9 cellular contexts compared by ENCODE assay signal in the genomic region with DNA sequence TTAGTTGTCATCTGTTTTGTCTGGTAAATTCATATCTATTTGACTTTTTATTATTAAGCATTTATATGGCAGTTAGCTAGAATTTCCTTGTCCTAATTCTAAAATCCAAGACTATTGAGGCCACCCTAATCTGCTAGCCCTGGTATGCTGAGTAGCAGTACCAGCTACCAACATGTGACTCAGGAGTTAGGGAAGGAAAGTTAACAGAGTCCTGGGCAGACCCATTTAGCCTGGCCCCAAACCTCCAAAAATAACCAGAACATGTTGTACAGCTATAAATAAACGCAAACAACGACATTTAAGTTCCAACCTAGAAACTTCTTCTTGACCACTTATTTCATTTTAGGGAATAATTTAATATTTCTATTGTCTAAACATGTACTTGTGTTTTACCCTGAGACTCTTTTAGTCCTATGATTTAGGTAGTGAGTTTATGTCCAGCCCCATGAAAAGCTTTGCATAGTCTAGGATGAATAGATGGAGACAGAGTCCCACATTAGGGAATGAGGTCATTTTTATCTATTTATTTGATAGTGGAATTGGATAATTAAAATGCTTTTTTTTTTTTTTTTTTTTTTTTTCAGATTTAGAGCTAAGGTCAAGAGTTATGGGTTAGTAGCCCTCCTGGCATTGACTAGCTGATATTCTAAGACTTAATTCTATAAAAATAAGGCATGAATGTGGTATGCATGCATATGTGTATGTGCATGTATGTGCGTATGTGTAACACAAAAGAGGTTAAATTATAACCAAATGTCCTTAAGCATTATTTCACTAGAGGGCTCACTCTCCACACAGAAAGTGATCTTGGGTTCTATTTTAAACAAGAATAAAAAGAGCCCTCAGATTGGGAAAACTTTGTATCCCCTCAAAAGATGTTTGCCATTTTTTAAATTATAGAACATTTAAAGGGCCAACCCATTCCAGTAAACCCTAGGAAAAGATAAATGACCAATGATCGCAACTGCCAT.
A peak's percentile ranks its signal among the peaks of the same experiment; 100 is the strongest.
DNase-seq lines count a peak whose midpoint lies in the region; ATAC-seq and TF ChIP-seq lines count a peak whose summit lies in the region.
"Had no signal": no experiment of that assay in that cellular context is flagged by ENCODE, and none has a peak within 500 bp of the region (broad histone marks: within the 10 kb centered on the region; RNA-seq: fewer than 3 reads in every experiment).

No MANE protein-coding gene starts in this region.

- H3K4me3 ChIP-seq in foreskin fibroblast (ENCODE audit: low read depth in 1 of 2, low read length in 2 of 2) = no peak overlapping the region
- H3K4me3 ChIP-seq in retinal pigment epithelial cell (ENCODE audit: low read length) = no peak overlapping the region

- TF ChIP-seq CTCF in foreskin fibroblast (IDR thresholded peaks at IDR 0.05; ENCODE audit: low read depth, low read length) (peak; percentile 35), retinal pigment epithelial cell (conservative IDR thresholded peaks at IDR 0.05; ENCODE audit: low read depth, low read length) (peak; percentile 32)

- DNase-seq in ELR (ENCODE audit: low read depth) (peak; percentile 47), RKO (ENCODE audit: low spot score) (peak; percentile 12), foreskin fibroblast (peak in 1 of 2 donors; percentile 33), retinal pigment epithelial cell (ENCODE audit: low read depth) (peak; percentile 4), RPMI8226 (no peak), hepatic stellate cell (ENCODE audit: low spot score) (no peak)
- DNase-seq in activated T-cell treated with anti-CD3 and anti-CD28 coated beads, Interleukin-2, amount 50 U/mL, for 1 hour = no peak
- DNase-seq: T-helper 2 cell had no signal

- no peak for ATAC-seq in HG02970 (IDR thresholded peaks at IDR 0.05; ENCODE audit: low FRiP score, unreplicated experiment)

Comparison
In these comparisons a context has a peak if more than half of its experiments do, and no peak if none do; other contexts are left out.
1. DNase-seq: peak in ELR (single experiment), RKO (single experiment) and retinal pigment epithelial cell (single experiment); none in RPMI8226 (single experiment), activated T-cell treated with anti-CD3 and anti-CD28 coated beads, Interleukin-2, amount 50 U/mL, for 1 hour (single experiment) and hepatic stellate cell (single experiment).